In the genomic region with DNA sequence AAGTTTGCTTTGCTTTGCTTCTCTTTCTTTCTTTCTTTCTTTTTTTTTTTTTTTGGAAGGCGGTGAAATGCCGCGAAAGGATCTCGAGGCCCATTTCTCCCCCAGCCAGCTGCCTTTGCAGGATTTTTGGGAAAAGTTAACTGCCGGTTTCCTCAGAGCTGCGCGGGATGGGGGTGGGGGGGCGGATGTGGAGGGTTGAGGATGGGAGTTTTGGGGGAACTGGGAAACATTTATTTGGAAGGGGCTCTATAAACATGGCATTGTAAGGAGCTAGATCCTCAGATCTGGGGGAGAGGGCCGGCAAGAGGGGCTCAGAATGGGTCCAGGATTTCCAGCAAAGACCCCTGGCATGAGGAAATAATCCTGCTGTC, we compare ENCODE assay signal across 1 cellular context.
TF ChIP-seq lines count a peak whose summit lies in the region.

No MANE protein-coding gene starts in this region.

TF ChIP-seq in K562, 482 proteins besides CTCF, POLR2A, EP300 and RAD21 (continued from another document):
- TF ChIP-seq, protein P1, sequence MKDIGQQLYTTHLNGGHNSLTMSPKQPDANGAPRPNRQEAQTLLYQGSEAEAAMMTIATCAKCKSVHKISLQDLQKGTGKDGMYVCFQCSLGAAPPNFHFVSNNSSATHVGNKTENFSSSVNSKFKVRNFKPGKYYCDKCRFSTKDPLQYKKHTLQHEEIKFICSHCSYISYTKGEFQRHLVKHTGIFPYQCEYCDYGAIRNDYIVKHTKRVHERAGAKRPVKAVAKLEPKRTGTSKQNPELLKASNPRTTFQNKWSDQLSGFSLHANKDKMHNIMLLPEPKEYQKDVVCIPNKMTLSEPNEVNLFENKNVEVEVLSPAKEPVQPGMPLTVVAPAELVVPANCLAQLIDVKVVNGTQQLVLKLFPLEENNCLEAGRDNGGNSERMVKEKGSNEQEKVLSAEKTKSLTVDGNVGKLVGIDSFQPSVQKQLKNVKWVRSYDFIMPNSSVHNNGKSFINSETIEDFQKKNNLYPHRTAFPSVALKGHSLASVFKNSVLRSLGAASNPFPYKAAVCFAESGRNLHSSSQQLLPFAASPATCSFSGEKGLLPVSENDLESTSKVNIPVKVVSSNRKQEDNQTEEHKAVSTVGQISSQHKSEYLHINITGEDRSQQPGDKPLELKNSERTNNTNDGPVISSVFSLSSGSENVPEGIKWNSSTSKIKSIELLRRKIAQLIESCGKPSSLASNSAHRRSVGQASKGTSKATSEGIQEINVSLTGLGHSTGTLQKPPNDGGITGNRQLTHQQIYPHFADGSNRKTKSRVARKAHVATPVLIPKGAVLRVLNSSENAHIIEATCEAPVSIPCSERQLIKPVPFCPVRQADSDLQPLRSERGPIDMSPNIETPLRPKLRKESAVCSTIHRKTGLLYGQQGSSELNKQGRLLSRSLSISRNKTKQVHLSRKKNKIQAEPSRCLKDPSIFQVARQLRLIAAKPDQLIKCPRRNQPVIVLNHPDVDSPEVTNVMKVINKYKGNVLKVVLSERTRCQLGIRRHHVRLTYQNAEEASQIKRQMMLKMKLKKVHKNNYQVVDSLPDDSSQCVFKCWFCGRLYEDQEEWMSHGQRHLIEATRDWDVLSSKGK (CRISPR knock-in tag; IDR thresholded peaks at IDR 0.05), result no peak
- TF ChIP-seq, protein P2, sequence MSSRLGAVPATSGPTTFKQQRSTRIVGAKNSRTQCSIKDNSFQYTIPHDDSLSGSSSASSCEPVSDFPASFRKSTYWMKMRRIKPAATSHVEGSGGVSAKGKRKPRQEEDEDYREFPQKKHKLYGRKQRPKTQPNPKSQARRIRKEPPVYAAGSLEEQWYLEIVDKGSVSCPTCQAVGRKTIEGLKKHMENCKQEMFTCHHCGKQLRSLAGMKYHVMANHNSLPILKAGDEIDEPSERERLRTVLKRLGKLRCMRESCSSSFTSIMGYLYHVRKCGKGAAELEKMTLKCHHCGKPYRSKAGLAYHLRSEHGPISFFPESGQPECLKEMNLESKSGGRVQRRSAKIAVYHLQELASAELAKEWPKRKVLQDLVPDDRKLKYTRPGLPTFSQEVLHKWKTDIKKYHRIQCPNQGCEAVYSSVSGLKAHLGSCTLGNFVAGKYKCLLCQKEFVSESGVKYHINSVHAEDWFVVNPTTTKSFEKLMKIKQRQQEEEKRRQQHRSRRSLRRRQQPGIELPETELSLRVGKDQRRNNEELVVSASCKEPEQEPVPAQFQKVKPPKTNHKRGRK (tag; IDR thresholded peaks at IDR 0.05), result 0 out of 2 replicates have a peak, but pooled peaks have one; percentile 26
- TF ChIP-seq ARNT (IDR thresholded peaks at IDR 0.05), result no peak
- TF ChIP-seq FOXP1 (CRISPR knock-in tag; IDR thresholded peaks at IDR 0.05), result no peak
- TF ChIP-seq, protein P3, sequence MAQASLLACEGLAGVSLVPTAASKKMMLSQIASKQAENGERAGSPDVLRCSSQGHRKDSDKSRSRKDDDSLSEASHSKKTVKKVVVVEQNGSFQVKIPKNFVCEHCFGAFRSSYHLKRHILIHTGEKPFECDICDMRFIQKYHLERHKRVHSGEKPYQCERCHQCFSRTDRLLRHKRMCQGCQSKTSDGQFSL (CRISPR knock-in tag; IDR thresholded peaks at IDR 0.05), result peak; percentile 76
- TF ChIP-seq, protein P3 (tag; IDR thresholded peaks at IDR 0.05), result 0 out of 4 replicates have a peak, but pooled peaks of 1 of the 2 experiments have one; percentile 50
- TF ChIP-seq NCOA6 (IDR thresholded peaks at IDR 0.05), result no peak
- no peak for TF ChIP-seq ZNF41 (CRISPR knock-in tag; conservative IDR thresholded peaks at IDR 0.05)
- TF ChIP-seq, protein P4, sequence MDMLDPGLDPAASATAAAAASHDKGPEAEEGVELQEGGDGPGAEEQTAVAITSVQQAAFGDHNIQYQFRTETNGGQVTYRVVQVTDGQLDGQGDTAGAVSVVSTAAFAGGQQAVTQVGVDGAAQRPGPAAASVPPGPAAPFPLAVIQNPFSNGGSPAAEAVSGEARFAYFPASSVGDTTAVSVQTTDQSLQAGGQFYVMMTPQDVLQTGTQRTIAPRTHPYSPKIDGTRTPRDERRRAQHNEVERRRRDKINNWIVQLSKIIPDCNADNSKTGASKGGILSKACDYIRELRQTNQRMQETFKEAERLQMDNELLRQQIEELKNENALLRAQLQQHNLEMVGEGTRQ (CRISPR knock-in tag; IDR thresholded peaks at IDR 0.05), result no peak
- TF ChIP-seq SMAD3 (CRISPR knock-in tag; conservative IDR thresholded peaks at IDR 0.05), result no peak
- TF ChIP-seq POLR3G (IDR thresholded peaks at IDR 0.05; ENCODE audit: extremely low read depth, insufficient read length, insufficient replicate concordance), result no peak
- no peak for TF ChIP-seq TBP (optimal IDR thresholded peaks at IDR 0.05; ENCODE audit: low read depth, low read length)
- no peak for TF ChIP-seq HMGN3 (IDR thresholded peaks at IDR 0.05; ENCODE audit: borderline replicate concordance, extremely low read depth, insufficient read length, low read depth, low read length)
- no peak for TF ChIP-seq ZNF507 (tag; conservative IDR thresholded peaks at IDR 0.05)
- TF ChIP-seq KAT8 (IDR thresholded peaks at IDR 0.05; ENCODE audit: low read depth), result no peak
- no peak for TF ChIP-seq ZNF282 (CRISPR knock-in tag; IDR thresholded peaks at IDR 0.05)
- no peak for TF ChIP-seq BCL6 (CRISPR knock-in tag; IDR thresholded peaks at IDR 0.05)
- TF ChIP-seq, protein P5, sequence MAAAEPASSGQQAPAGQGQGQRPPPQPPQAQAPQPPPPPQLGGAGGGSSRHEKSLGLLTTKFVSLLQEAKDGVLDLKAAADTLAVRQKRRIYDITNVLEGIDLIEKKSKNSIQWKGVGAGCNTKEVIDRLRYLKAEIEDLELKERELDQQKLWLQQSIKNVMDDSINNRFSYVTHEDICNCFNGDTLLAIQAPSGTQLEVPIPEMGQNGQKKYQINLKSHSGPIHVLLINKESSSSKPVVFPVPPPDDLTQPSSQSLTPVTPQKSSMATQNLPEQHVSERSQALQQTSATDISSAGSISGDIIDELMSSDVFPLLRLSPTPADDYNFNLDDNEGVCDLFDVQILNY (CRISPR knock-in tag; IDR thresholded peaks at IDR 0.05), result no peak
- TF ChIP-seq, protein P6, sequence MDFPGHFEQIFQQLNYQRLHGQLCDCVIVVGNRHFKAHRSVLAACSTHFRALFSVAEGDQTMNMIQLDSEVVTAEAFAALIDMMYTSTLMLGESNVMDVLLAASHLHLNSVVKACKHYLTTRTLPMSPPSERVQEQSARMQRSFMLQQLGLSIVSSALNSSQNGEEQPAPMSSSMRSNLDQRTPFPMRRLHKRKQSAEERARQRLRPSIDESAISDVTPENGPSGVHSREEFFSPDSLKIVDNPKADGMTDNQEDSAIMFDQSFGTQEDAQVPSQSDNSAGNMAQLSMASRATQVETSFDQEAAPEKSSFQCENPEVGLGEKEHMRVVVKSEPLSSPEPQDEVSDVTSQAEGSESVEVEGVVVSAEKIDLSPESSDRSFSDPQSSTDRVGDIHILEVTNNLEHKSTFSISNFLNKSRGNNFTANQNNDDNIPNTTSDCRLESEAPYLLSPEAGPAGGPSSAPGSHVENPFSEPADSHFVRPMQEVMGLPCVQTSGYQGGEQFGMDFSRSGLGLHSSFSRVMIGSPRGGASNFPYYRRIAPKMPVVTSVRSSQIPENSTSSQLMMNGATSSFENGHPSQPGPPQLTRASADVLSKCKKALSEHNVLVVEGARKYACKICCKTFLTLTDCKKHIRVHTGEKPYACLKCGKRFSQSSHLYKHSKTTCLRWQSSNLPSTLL (IDR thresholded peaks at IDR 0.05), result no peak
- TF ChIP-seq, protein P7, sequence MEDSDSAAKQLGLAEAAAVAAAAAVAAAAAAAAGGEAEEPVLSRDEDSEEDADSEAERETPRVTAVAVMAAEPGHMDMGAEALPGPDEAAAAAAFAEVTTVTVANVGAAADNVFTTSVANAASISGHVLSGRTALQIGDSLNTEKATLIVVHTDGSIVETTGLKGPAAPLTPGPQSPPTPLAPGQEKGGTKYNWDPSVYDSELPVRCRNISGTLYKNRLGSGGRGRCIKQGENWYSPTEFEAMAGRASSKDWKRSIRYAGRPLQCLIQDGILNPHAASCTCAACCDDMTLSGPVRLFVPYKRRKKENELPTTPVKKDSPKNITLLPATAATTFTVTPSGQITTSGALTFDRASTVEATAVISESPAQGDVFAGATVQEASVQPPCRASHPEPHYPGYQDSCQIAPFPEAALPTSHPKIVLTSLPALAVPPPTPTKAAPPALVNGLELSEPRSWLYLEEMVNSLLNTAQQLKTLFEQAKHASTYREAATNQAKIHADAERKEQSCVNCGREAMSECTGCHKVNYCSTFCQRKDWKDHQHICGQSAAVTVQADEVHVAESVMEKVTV (CRISPR knock-in tag; IDR thresholded peaks at IDR 0.05), result no peak
